ENCODE assay signal across 1 cellular context in the genomic region with DNA sequence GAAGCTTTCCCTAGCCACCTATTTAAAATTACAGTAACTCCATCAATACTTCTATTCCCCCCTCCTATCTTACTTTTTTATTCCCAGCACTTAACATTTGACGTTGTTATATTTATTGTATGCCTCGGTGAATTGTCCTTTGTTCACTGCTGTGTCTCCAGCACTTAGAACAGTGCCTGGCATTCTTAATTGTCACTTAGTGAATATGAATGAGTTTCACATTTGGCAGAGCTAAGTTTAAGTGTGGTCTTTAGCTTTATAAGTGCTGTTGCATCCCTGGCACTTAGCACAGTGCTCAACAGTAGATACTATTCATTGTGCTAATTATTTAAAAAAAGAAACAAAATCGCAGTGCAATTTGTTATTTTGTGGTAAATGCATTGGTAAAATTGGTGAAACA.
TF ChIP-seq lines count a peak whose summit lies in the region.

No MANE protein-coding gene starts in this region.

TF ChIP-seq in SK-N-SH, 30 proteins besides CTCF, POLR2A, EP300 and RAD21 (continued from another document):
- TF ChIP-seq, protein P1, sequence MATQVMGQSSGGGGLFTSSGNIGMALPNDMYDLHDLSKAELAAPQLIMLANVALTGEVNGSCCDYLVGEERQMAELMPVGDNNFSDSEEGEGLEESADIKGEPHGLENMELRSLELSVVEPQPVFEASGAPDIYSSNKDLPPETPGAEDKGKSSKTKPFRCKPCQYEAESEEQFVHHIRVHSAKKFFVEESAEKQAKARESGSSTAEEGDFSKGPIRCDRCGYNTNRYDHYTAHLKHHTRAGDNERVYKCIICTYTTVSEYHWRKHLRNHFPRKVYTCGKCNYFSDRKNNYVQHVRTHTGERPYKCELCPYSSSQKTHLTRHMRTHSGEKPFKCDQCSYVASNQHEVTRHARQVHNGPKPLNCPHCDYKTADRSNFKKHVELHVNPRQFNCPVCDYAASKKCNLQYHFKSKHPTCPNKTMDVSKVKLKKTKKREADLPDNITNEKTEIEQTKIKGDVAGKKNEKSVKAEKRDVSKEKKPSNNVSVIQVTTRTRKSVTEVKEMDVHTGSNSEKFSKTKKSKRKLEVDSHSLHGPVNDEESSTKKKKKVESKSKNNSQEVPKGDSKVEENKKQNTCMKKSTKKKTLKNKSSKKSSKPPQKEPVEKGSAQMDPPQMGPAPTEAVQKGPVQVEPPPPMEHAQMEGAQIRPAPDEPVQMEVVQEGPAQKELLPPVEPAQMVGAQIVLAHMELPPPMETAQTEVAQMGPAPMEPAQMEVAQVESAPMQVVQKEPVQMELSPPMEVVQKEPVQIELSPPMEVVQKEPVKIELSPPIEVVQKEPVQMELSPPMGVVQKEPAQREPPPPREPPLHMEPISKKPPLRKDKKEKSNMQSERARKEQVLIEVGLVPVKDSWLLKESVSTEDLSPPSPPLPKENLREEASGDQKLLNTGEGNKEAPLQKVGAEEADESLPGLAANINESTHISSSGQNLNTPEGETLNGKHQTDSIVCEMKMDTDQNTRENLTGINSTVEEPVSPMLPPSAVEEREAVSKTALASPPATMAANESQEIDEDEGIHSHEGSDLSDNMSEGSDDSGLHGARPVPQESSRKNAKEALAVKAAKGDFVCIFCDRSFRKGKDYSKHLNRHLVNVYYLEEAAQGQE (IDR thresholded peaks at IDR 0.05; ENCODE audit: low read depth, low read length), result no peak
- TF ChIP-seq GABPA (IDR thresholded peaks at IDR 0.05; ENCODE audit: low read depth) (no peak), TAF1 (IDR thresholded peaks at IDR 0.05; ENCODE audit: borderline replicate concordance, low read depth, low read length) (no peak), RCOR1 (IDR thresholded peaks at IDR 0.05; ENCODE audit: low read length) (no peak), MEF2A (IDR thresholded peaks at IDR 0.05; ENCODE audit: borderline replicate concordance, low read depth) (no peak), RXRA (IDR thresholded peaks at IDR 0.05; ENCODE audit: borderline replicate concordance, low read depth) (no peak), FOSL2 (IDR thresholded peaks at IDR 0.05; ENCODE audit: borderline replicate concordance, low read depth) (no peak), MXI1 (IDR thresholded peaks at IDR 0.05; ENCODE audit: low read depth, low read length) (no peak), TEAD4 (IDR thresholded peaks at IDR 0.05; ENCODE audit: borderline replicate concordance, insufficient read depth) (no peak), TCF12 (IDR thresholded peaks at IDR 0.05) (no peak), JUND (IDR thresholded peaks at IDR 0.05) (no peak), FOXM1 (IDR thresholded peaks at IDR 0.05; ENCODE audit: low read depth) (no peak), SIN3A (IDR thresholded peaks at IDR 0.05; ENCODE audit: borderline replicate concordance, low read depth, low read length) (no peak)
- TF ChIP-seq, protein P2, sequence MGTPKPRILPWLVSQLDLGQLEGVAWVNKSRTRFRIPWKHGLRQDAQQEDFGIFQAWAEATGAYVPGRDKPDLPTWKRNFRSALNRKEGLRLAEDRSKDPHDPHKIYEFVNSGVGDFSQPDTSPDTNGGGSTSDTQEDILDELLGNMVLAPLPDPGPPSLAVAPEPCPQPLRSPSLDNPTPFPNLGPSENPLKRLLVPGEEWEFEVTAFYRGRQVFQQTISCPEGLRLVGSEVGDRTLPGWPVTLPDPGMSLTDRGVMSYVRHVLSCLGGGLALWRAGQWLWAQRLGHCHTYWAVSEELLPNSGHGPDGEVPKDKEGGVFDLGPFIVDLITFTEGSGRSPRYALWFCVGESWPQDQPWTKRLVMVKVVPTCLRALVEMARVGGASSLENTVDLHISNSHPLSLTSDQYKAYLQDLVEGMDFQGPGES (IDR thresholded peaks at IDR 0.05; ENCODE audit: low read depth, low read length), result no peak
- TF ChIP-seq, protein P3, sequence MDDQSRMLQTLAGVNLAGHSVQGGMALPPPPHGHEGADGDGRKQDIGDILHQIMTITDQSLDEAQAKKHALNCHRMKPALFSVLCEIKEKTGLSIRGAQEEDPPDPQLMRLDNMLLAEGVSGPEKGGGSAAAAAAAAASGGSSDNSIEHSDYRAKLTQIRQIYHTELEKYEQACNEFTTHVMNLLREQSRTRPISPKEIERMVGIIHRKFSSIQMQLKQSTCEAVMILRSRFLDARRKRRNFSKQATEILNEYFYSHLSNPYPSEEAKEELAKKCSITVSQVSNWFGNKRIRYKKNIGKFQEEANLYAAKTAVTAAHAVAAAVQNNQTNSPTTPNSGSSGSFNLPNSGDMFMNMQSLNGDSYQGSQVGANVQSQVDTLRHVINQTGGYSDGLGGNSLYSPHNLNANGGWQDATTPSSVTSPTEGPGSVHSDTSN (IDR thresholded peaks at IDR 0.05), result no peak
- TF ChIP-seq, protein P4, sequence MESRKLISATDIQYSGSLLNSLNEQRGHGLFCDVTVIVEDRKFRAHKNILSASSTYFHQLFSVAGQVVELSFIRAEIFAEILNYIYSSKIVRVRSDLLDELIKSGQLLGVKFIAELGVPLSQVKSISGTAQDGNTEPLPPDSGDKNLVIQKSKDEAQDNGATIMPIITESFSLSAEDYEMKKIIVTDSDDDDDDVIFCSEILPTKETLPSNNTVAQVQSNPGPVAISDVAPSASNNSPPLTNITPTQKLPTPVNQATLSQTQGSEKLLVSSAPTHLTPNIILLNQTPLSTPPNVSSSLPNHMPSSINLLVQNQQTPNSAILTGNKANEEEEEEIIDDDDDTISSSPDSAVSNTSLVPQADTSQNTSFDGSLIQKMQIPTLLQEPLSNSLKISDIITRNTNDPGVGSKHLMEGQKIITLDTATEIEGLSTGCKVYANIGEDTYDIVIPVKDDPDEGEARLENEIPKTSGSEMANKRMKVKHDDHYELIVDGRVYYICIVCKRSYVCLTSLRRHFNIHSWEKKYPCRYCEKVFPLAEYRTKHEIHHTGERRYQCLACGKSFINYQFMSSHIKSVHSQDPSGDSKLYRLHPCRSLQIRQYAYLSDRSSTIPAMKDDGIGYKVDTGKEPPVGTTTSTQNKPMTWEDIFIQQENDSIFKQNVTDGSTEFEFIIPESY (IDR thresholded peaks at IDR 0.05; ENCODE audit: borderline replicate concordance, low read depth), result no peak
- TF ChIP-seq, protein P5, sequence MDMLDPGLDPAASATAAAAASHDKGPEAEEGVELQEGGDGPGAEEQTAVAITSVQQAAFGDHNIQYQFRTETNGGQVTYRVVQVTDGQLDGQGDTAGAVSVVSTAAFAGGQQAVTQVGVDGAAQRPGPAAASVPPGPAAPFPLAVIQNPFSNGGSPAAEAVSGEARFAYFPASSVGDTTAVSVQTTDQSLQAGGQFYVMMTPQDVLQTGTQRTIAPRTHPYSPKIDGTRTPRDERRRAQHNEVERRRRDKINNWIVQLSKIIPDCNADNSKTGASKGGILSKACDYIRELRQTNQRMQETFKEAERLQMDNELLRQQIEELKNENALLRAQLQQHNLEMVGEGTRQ (IDR thresholded peaks at IDR 0.05; ENCODE audit: borderline replicate concordance, low read depth, low read length), result no peak
